In the genomic region with DNA sequence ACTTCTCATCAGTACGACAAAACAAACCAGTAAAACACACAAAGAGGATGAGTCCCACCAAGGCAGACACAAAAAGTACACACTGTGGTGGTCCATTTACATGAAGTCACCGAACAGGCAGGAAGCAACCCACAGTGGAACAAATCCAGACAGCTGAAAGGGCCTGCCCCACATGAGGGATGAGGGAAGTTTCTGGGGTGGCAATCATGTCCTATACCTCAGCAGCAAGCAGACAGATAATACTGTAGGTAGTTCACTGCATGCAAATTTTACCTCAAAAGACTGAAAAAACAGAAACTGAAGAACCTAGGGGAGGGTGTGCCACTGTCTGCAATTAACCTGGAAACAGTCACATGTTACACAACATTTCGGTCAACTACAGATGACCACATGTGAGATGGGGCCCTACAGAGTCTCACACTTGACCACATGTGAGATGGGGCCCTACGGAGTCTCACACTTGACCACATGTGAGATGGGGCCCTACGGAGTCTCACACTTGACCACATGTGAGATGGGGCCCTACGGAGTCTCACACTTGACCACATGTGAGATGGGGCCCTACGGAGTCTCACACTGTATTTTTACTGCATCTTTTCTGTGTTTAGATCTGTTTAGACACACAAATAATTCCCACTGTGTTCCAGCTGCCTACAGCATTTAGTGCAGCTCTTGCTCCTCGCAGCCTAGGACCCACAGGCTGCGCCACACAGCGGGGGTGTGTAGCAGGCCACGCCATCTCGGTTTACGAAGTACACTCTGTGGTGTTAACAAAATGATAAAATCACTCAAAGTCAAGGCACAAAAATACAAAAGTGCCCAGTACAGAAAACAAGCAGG, we compare ENCODE assay signal across 9 cellular contexts. TPM values are rescaled to one million over a fixed set of nuclear protein-coding genes. Genes with fewer than 3 reads are reported as not detected.
A peak's percentile ranks its signal among the peaks of the same experiment; 100 is the strongest.
DNase-seq lines count a peak whose midpoint lies in the region; ATAC-seq lines count a peak whose summit lies in the region.
"Had no signal": no experiment of that assay in that cellular context is flagged by ENCODE, and none has a peak within 500 bp of the region (broad histone marks: within the 10 kb centered on the region; RNA-seq: fewer than 3 reads in every experiment).

No MANE protein-coding gene starts in this region.

- ATAC-seq in HG02852 (IDR thresholded peaks at IDR 0.05; ENCODE audit: unreplicated experiment), result peak; percentile 87
- ATAC-seq in stimulated activated effector memory CD8-positive, alpha-beta T cell treated with anti-CD3 and anti-CD28 coated beads, Interleukin-12 subunit alpha, Interleukin-12 subunit beta, amount 100 ng/mL, for 72 hours, result peak; percentile 76

- peaks cover 62% of the 10 kb centered on the region for H3K36me3 Mint-ChIP-seq in activated CD4-positive, alpha-beta T cell treated with anti-CD3 and anti-CD28 coated beads, Interleukin-2, amount 10 ng/mL, durations not matched to agents 24 days and 14 days (ENCODE audit: low read depth)
- H3K36me3 Mint-ChIP-seq in activated naive CD8-positive, alpha-beta T cell treated with anti-CD3 and anti-CD28 coated beads for 36 hours, result peaks cover 36% of the 10 kb centered on the region
- peaks cover 84% of the 10 kb centered on the region for H3K36me3 Mint-ChIP-seq in stimulated activated effector memory CD8-positive, alpha-beta T cell treated with anti-CD3 and anti-CD28 coated beads, Interleukin-12 subunit alpha, Interleukin-12 subunit beta, amount 100 ng/mL, for 72 hours

- no peaks in the 10 kb centered on the region for H3K27me3 Mint-ChIP-seq in activated CD4-positive, alpha-beta T cell treated with anti-CD3 and anti-CD28 coated beads, Interleukin-2, amount 10 ng/mL, durations not matched to agents 24 days and 14 days
- no peaks in the 10 kb centered on the region for H3K27me3 Mint-ChIP-seq in activated naive CD8-positive, alpha-beta T cell treated with anti-CD3 and anti-CD28 coated beads for 36 hours

- H3K27ac Mint-ChIP-seq in activated CD4-positive, alpha-beta T cell treated with anti-CD3 and anti-CD28 coated beads, Interleukin-2, amount 10 ng/mL, durations not matched to agents 24 days and 14 days, result peak overlapping the region; percentile 71
- H3K27ac Mint-ChIP-seq in activated naive CD8-positive, alpha-beta T cell treated with anti-CD3 and anti-CD28 coated beads for 36 hours, result peak overlapping the region; percentile 80
- peak overlapping the region; percentile 68 for H3K27ac Mint-ChIP-seq in stimulated activated effector memory CD8-positive, alpha-beta T cell treated with anti-CD3 and anti-CD28 coated beads, Interleukin-12 subunit alpha, Interleukin-12 subunit beta, amount 100 ng/mL, for 72 hours

- H3K4me1 Mint-ChIP-seq in activated CD4-positive, alpha-beta T cell treated with anti-CD3 and anti-CD28 coated beads, Interleukin-2, amount 10 ng/mL, durations not matched to agents 24 days and 14 days, result peaks cover 30% of the 10 kb centered on the region
- peaks cover 25% of the 10 kb centered on the region for H3K4me1 Mint-ChIP-seq in activated naive CD8-positive, alpha-beta T cell treated with anti-CD3 and anti-CD28 coated beads for 36 hours
- peaks cover 69% of the 10 kb centered on the region for H3K4me1 Mint-ChIP-seq in stimulated activated effector memory CD8-positive, alpha-beta T cell treated with anti-CD3 and anti-CD28 coated beads, Interleukin-12 subunit alpha, Interleukin-12 subunit beta, amount 100 ng/mL, for 72 hours

- peak overlapping the region; percentile 32 for H3K4me3 Mint-ChIP-seq in activated CD4-positive, alpha-beta T cell treated with anti-CD3 and anti-CD28 coated beads, Interleukin-2, amount 10 ng/mL, durations not matched to agents 24 days and 14 days
- no peak overlapping the region for H3K4me3 Mint-ChIP-seq in activated naive CD8-positive, alpha-beta T cell treated with anti-CD3 and anti-CD28 coated beads for 36 hours
- H3K4me3 Mint-ChIP-seq in stimulated activated effector memory CD8-positive, alpha-beta T cell treated with anti-CD3 and anti-CD28 coated beads, Interleukin-12 subunit alpha, Interleukin-12 subunit beta, amount 100 ng/mL, for 72 hours, result peak overlapping the region; percentile 71

- H3K9me3 Mint-ChIP-seq in activated CD4-positive, alpha-beta T cell treated with anti-CD3 and anti-CD28 coated beads, Interleukin-2, amount 10 ng/mL, durations not matched to agents 24 days and 14 days, result no peaks in the 10 kb centered on the region
- no peaks in the 10 kb centered on the region for H3K9me3 Mint-ChIP-seq in activated naive CD8-positive, alpha-beta T cell treated with anti-CD3 and anti-CD28 coated beads for 36 hours
- no peaks in the 10 kb centered on the region for H3K9me3 Mint-ChIP-seq in stimulated activated effector memory CD8-positive, alpha-beta T cell treated with anti-CD3 and anti-CD28 coated beads, Interleukin-12 subunit alpha, Interleukin-12 subunit beta, amount 100 ng/mL, for 72 hours

- no peak for DNase-seq in activated CD4-positive, alpha-beta T cell treated with anti-CD3 and anti-CD28 coated beads, Interleukin-2, amount 10 ng/mL, durations not matched to agents 24 days and 14 days
- DNase-seq in activated CD4-positive, alpha-beta T cell treated with anti-CD3 and anti-CD28 coated beads, Interleukin-2, amount 50 U/mL, for 48 hours, result no peak
- DNase-seq in activated naive CD8-positive, alpha-beta T cell treated with anti-CD3 and anti-CD28 coated beads for 36 hours, result no peak
- DNase-seq in stimulated activated effector memory CD8-positive, alpha-beta T cell treated with anti-CD3 and anti-CD28 coated beads, Interleukin-12 subunit alpha, Interleukin-12 subunit beta, amount 100 ng/mL, for 72 hours (ENCODE audit: low spot score in 2 of 2), result no peak
- no peak for DNase-seq in kidney glomerular epithelial cell (lab: John Stamatoyannopoulos, UW)
- DNase-seq in T1000 (lab: John Stamatoyannopoulos, UW), result no peak
- DNase-seq in NCI-H2196 (lab: John Stamatoyannopoulos, UW; ENCODE audit: unreplicated experiment), result no peak
- DNase-seq: NCI-H1930 had no signal

- intact Hi-C loops in activated CD4-positive, alpha-beta T cell treated with anti-CD3 and anti-CD28 coated beads, Interleukin-2, amount 10 ng/mL, durations not matched to agents 24 days and 14 days (cut with micrococcal nuclease), result no loop called here

RNA-seq across cellular contexts. Expression of a gene that starts 22.2 kb away (rescaled TPM):
- 83.6 and 87.1 TPM in 2 replicates for total RNA-seq in activated CD4-positive, alpha-beta T cell treated with anti-CD3 and anti-CD28 coated beads, Interleukin-2, amount 10 ng/mL, durations not matched to agents 24 days and 14 days
- total RNA-seq in activated naive CD8-positive, alpha-beta T cell treated with anti-CD3 and anti-CD28 coated beads for 36 hours, result 10 to 100 TPM; 65.6 TPM

RNA-seq across cellular contexts. Expression of a gene that starts 23.1 kb away (rescaled TPM):
- total RNA-seq in activated CD4-positive, alpha-beta T cell treated with anti-CD3 and anti-CD28 coated beads, Interleukin-2, amount 10 ng/mL, durations not matched to agents 24 days and 14 days, result 88.5 and 92.5 TPM in 2 replicates
- 10 to 100 TPM; 87.7 to 88.9 TPM for total RNA-seq in activated naive CD8-positive, alpha-beta T cell treated with anti-CD3 and anti-CD28 coated beads for 36 hours

RNA-seq across cellular contexts. Expression of a gene that starts 27.8 kb away (rescaled TPM):
- not detected in 2 replicates for total RNA-seq in activated CD4-positive, alpha-beta T cell treated with anti-CD3 and anti-CD28 coated beads, Interleukin-2, amount 10 ng/mL, durations not matched to agents 24 days and 14 days
- total RNA-seq in activated naive CD8-positive, alpha-beta T cell treated with anti-CD3 and anti-CD28 coated beads for 36 hours, result under 1 TPM in 1 of 2 experiments, not detected in 1; 0.14 TPM
